In the genomic region with DNA sequence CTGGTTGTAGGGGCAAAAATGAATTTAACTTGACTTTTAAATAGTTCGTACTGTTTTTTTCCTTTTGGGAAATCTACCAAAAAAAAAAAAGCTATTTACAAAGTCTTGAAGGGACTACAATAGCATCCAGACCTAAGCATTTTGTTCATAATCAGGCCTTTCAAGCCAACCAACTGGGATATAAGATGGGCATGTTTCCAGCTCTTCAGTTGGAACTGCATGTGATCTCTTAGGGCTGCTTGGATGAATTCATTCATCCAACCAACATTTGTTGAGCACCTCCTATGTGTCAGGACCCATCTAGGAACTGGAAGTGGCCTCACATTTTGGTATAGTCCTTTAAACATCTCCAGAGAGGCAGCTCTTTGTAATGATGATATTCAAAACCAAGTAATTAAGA, we compare ENCODE assay signal across 23 cellular contexts.
DNase-seq lines count a peak whose midpoint lies in the region; ATAC-seq lines count a peak whose summit lies in the region.
"Had no signal": no experiment of that assay in that cellular context is flagged by ENCODE, and none has a peak within 500 bp of the region (broad histone marks: within the 10 kb centered on the region; RNA-seq: fewer than 3 reads in every experiment).

No MANE protein-coding gene starts in this region.

- H3K9me3 Mint-ChIP-seq in activated naive CD4-positive, alpha-beta T cell treated with anti-CD3 and anti-CD28 coated beads for 36 hours, result peaks cover 8% of the 10 kb centered on the region
- H3K9me3 Mint-ChIP-seq in activated naive CD4-positive, alpha-beta T cell treated with anti-CD3 and anti-CD28 coated beads, Interleukin-2, amount 50 U/mL, for 72 hours, result no peaks in the 10 kb centered on the region
- H3K9me3 Mint-ChIP-seq in effector memory CD8-positive, alpha-beta T cell, result no peaks in the 10 kb centered on the region
- H3K9me3 Mint-ChIP-seq in naive thymus-derived CD4-positive, alpha-beta T cell, result peaks cover 0 to 19% (median 0%) of the 10 kb centered on the region in 11 donors
- H3K9me3 Mint-ChIP-seq: natural killer cell had no signal

- no peaks in the 10 kb centered on the region for H3K27me3 ChIP-seq in naive thymus-derived CD4-positive, alpha-beta T cell (ENCODE audit: control insufficient read depth in 2 of 2, insufficient read depth in 2 of 2, low read length in 2 of 2)
- H3K27me3 ChIP-seq: gastroesophageal sphincter, sigmoid colon, upper lobe of right lung had no signal

- intact Hi-C loops in activated naive CD4-positive, alpha-beta T cell treated with anti-CD3 and anti-CD28 coated beads for 36 hours (cut with micrococcal nuclease), result no loop called here
- intact Hi-C loops in naive thymus-derived CD4-positive, alpha-beta T cell (cut with micrococcal nuclease), result no loop called here

- no peaks in the 10 kb centered on the region for H3K9me3 ChIP-seq in naive thymus-derived CD4-positive, alpha-beta T cell (ENCODE audit: control insufficient read depth in 2 of 3, low read length in 3 of 3)
- H3K9me3 ChIP-seq: gastroesophageal sphincter, sigmoid colon had no signal

- no peak for ATAC-seq in activated naive CD4-positive, alpha-beta T cell treated with anti-CD3 and anti-CD28 coated beads, Interleukin-2, amount 50 U/mL, for 72 hours
- ATAC-seq in GM19035 (IDR thresholded peaks at IDR 0.05; ENCODE audit: unreplicated experiment) (peak; percentile 11), GM21576 (IDR thresholded peaks at IDR 0.05; ENCODE audit: unreplicated experiment) (no peak)
- ATAC-seq in effector memory CD8-positive, alpha-beta T cell (replicated peaks), result no peak
- ATAC-seq in naive thymus-derived CD4-positive, alpha-beta T cell, result no peak
- ATAC-seq: activated CD8-positive, alpha-beta T cell treated with anti-CD3 and anti-CD28 coated beads for 36 hours; gastroesophageal sphincter; HCT116; natural killer cell; upper lobe of right lung had no signal

- H3K4me3 ChIP-seq in naive thymus-derived CD4-positive, alpha-beta T cell (ENCODE audit: low read length), result no peak overlapping the region
- H3K4me3 ChIP-seq: gastroesophageal sphincter, sigmoid colon, upper lobe of right lung had no signal

- H3K36me3 ChIP-seq in naive thymus-derived CD4-positive, alpha-beta T cell (ENCODE audit: control insufficient read depth in 2 of 3, insufficient read depth in 3 of 3, low read length in 3 of 3), result peaks cover 11 to 48% (median 19%) of the 10 kb centered on the region in 3 experiments

- peaks cover 0 to 2% of the 10 kb centered on the region in 2 donors for H3K4me1 ChIP-seq in naive thymus-derived CD4-positive, alpha-beta T cell (ENCODE audit: control insufficient read depth in 2 of 2, insufficient read depth in 2 of 2, low read length in 2 of 2)
- H3K4me1 ChIP-seq: gastroesophageal sphincter, sigmoid colon had no signal

- peaks cover 28% of the 10 kb centered on the region for H3K4me1 Mint-ChIP-seq in activated naive CD4-positive, alpha-beta T cell treated with anti-CD3 and anti-CD28 coated beads for 36 hours (ENCODE audit: low read depth)
- peaks cover 16 to 49% of the 10 kb centered on the region in 2 donors for H3K4me1 Mint-ChIP-seq in effector memory CD8-positive, alpha-beta T cell (ENCODE audit: low read depth in 2 of 2)
- peaks cover 12 to 60% (median 45%) of the 10 kb centered on the region in 7 donors for H3K4me1 Mint-ChIP-seq in naive thymus-derived CD4-positive, alpha-beta T cell

- peak overlapping the region; percentile 44 for H3K27ac Mint-ChIP-seq in activated naive CD4-positive, alpha-beta T cell treated with anti-CD3 and anti-CD28 coated beads for 36 hours
- H3K27ac Mint-ChIP-seq in activated naive CD4-positive, alpha-beta T cell treated with anti-CD3 and anti-CD28 coated beads, Interleukin-2, amount 50 U/mL, for 72 hours, result no peak overlapping the region
- H3K27ac Mint-ChIP-seq in effector memory CD8-positive, alpha-beta T cell, result peak overlapping the region; percentile 21 to 92
- H3K27ac Mint-ChIP-seq in naive thymus-derived CD4-positive, alpha-beta T cell, result peak overlapping the region in 6 of 9 donors; percentile 2 to 65 (median 43)
- H3K27ac Mint-ChIP-seq: B cell had no signal

- CTCF ChIA-PET in activated naive CD4-positive, alpha-beta T cell treated with anti-CD3 and anti-CD28 coated beads for 36 hours (lab: Charles Lee), result interaction anchor here (1.3 to 2.4 kb wide), 2 partner anchors 20 to 179 kb away, joined by 3 to 7 read pairs; no protein-coding TSS in a partner anchor
- CTCF ChIA-PET in naive thymus-derived CD4-positive, alpha-beta T cell (lab: Charles Lee), result no interaction called here

- H3K27me3 Mint-ChIP-seq in activated naive CD4-positive, alpha-beta T cell treated with anti-CD3 and anti-CD28 coated beads for 36 hours (ENCODE audit: low read depth), result no peaks in the 10 kb centered on the region
- H3K27me3 Mint-ChIP-seq in effector memory CD8-positive, alpha-beta T cell, result no peaks in the 10 kb centered on the region
- H3K27me3 Mint-ChIP-seq in naive thymus-derived CD4-positive, alpha-beta T cell, result no peaks in the 10 kb centered on the region
- H3K27me3 Mint-ChIP-seq: activated CD8-positive, alpha-beta T cell treated with anti-CD3 and anti-CD28 coated beads for 36 hours had no signal

- no peak overlapping the region for H3K4me3 Mint-ChIP-seq in activated naive CD4-positive, alpha-beta T cell treated with anti-CD3 and anti-CD28 coated beads for 36 hours
- H3K4me3 Mint-ChIP-seq in effector memory CD8-positive, alpha-beta T cell, result no peak overlapping the region
- no peak overlapping the region for H3K4me3 Mint-ChIP-seq in naive thymus-derived CD4-positive, alpha-beta T cell
- H3K4me3 Mint-ChIP-seq: activated CD8-positive, alpha-beta T cell treated with anti-CD3 and anti-CD28 coated beads for 36 hours; B cell; natural killer cell had no signal

- POLR2A ChIA-PET in naive thymus-derived CD4-positive, alpha-beta T cell (lab: Charles Lee), result no interaction called here

- no peak overlapping the region for H3K27ac ChIP-seq in naive thymus-derived CD4-positive, alpha-beta T cell (ENCODE audit: low read depth, low read length)
- H3K27ac ChIP-seq: gastroesophageal sphincter, sigmoid colon, upper lobe of right lung had no signal

- H3K36me3 Mint-ChIP-seq in activated naive CD4-positive, alpha-beta T cell treated with anti-CD3 and anti-CD28 coated beads for 36 hours (ENCODE audit: low read depth), result peaks cover 24% of the 10 kb centered on the region
- H3K36me3 Mint-ChIP-seq in activated naive CD4-positive, alpha-beta T cell treated with anti-CD3 and anti-CD28 coated beads, Interleukin-2, amount 50 U/mL, for 72 hours, result peaks cover 0 to 23% of the 10 kb centered on the region in 2 donors
- H3K36me3 Mint-ChIP-seq in effector memory CD8-positive, alpha-beta T cell (ENCODE audit: insufficient read depth), result peaks cover 31% of the 10 kb centered on the region
- peaks cover 11 to 69% (median 57%) of the 10 kb centered on the region in 5 donors for H3K36me3 Mint-ChIP-seq in naive thymus-derived CD4-positive, alpha-beta T cell
- H3K36me3 Mint-ChIP-seq: natural killer cell had no signal

- DNase-seq in activated naive CD4-positive, alpha-beta T cell treated with anti-CD3 and anti-CD28 coated beads for 36 hours, result no peak
- no peak for DNase-seq in activated naive CD4-positive, alpha-beta T cell treated with anti-CD3 and anti-CD28 coated beads, Interleukin-2, amount 50 U/mL, for 72 hours (ENCODE audit: low spot score in 2 of 2)
- no peak for DNase-seq in effector memory CD8-positive, alpha-beta T cell
- DNase-seq in naive thymus-derived CD4-positive, alpha-beta T cell, result no peak
- DNase-seq in iPS-NIHi7 (ENCODE audit: extremely low spot score) (no peak), NCI-H82 treated with DMSO at 0.1 percent for 48 hours (lab: John Stamatoyannopoulos, UW; ENCODE audit: unreplicated experiment) (no peak)
- DNase-seq: activated CD8-positive, alpha-beta T cell treated with anti-CD3 and anti-CD28 coated beads for 36 hours; activated naive CD4-positive, alpha-beta T cell; activated T-cell treated with anti-CD3 and anti-CD28 coated beads for 4 hours; aorta; Calu3; central memory CD4-positive, alpha-beta T cell; MM.1S; natural killer cell; NCI-H1436 treated with DMSO at 0.1 percent for 48 hours; sigmoid colon; stimulated activated CD8-positive, alpha-beta memory T cell treated with anti-CD3 and anti-CD28 coated beads, Interleukin-4, amount 100 ng/mL, for 48 hours; upper lobe of right lung had no signal

Comparison
In these comparisons a context has a peak if more than half of its experiments do, and no peak if none do; other contexts are left out.
1. H3K27ac Mint-ChIP-seq: peak in activated naive CD4-positive, alpha-beta T cell treated with anti-CD3 and anti-CD28 coated beads for 36 hours (single experiment), effector memory CD8-positive, alpha-beta T cell (2 of 2) and naive thymus-derived CD4-positive, alpha-beta T cell (6 of 9); none in activated naive CD4-positive, alpha-beta T cell treated with anti-CD3 and anti-CD28 coated beads, Interleukin-2, amount 50 U/mL, for 72 hours (0 of 2).